In genomic region chr5:181221105-181221791, GRCh38 we compare ENCODE assay signal across 8 cellular contexts. TPM values are rescaled to one million over a fixed set of nuclear protein-coding genes. Genes with fewer than 3 reads are reported as not detected.
DNase-seq lines count a peak whose midpoint lies in the region.

No MANE protein-coding gene starts in this region.

- peaks cover 11% of the 10 kb centered on the region for H3K36me3 ChIP-seq in mesodermal cell (ENCODE audit: control insufficient read depth, insufficient read depth, low read length)

- DNase-seq in stimulated activated CD4-positive, alpha-beta T cell treated with anti-CD3 and anti-CD28 coated beads, Interleukin-4, amount 100 ng/mL, for 1 hour: peak; percentile 37
- DNase-seq in stimulated activated CD4-positive, alpha-beta T cell treated with anti-CD3 and anti-CD28 coated beads, Interleukin-1b, Interleukin-23, amount 100 ng/mL, for 48 hours: no peak
- peak; percentile 72 for DNase-seq in activated naive CD8-positive, alpha-beta T cell treated with anti-CD3 and anti-CD28 coated beads for 36 hours
- DNase-seq in putamen (ENCODE audit: low spot score) (no peak), NCI-H774 (lab: John Stamatoyannopoulos, UW) (no peak), DMS153 treated with DMSO at 0.1 percent for 48 hours (lab: John Stamatoyannopoulos, UW; ENCODE audit: unreplicated experiment) (no peak), NK-92 (lab: John Stamatoyannopoulos, UW; ENCODE audit: unreplicated experiment) (no peak)

- H3K4me3 ChIP-seq in mesodermal cell (ENCODE audit: extremely low read depth, insufficient read depth, low read length, poor library complexity, severe bottlenecking): peak overlapping the region; percentile 73

- no peaks in the 10 kb centered on the region for H3K4me1 ChIP-seq in mesodermal cell (ENCODE audit: control insufficient read depth, insufficient read depth, low read length, poor library complexity, severe bottlenecking)

- 75 to 76% methylated on average over 15 to 24 of the region's 27 CpGs for WGBS in mesodermal cell (ENCODE audit: insufficient coverage in 2 of 2), 2 experiments

- H3K27ac ChIP-seq in mesodermal cell (ENCODE audit: low read depth, low read length, severe bottlenecking): peak overlapping the region; percentile 97

- H3K27me3 Mint-ChIP-seq in activated naive CD8-positive, alpha-beta T cell treated with anti-CD3 and anti-CD28 coated beads for 36 hours: peaks cover 20% of the 10 kb centered on the region

- H3K36me3 Mint-ChIP-seq in activated naive CD8-positive, alpha-beta T cell treated with anti-CD3 and anti-CD28 coated beads for 36 hours: peaks cover 21% of the 10 kb centered on the region

- H3K4me1 Mint-ChIP-seq in activated naive CD8-positive, alpha-beta T cell treated with anti-CD3 and anti-CD28 coated beads for 36 hours: peaks cover 46% of the 10 kb centered on the region

- H3K27ac Mint-ChIP-seq in activated naive CD8-positive, alpha-beta T cell treated with anti-CD3 and anti-CD28 coated beads for 36 hours: peak overlapping the region; percentile 98

- H3K9me3 Mint-ChIP-seq in activated naive CD8-positive, alpha-beta T cell treated with anti-CD3 and anti-CD28 coated beads for 36 hours: peaks cover 2% of the 10 kb centered on the region

- no peaks in the 10 kb centered on the region for H3K9me3 ChIP-seq in mesodermal cell (ENCODE audit: control insufficient read depth, low read length)

- H3K4me3 Mint-ChIP-seq in activated naive CD8-positive, alpha-beta T cell treated with anti-CD3 and anti-CD28 coated beads for 36 hours: peak overlapping the region; percentile 100

RNA-seq across cellular contexts. Expression of gene TRIM41, which starts 1.8 kb away (rescaled TPM):
- total RNA-seq in activated naive CD8-positive, alpha-beta T cell treated with anti-CD3 and anti-CD28 coated beads for 36 hours: 10 to 100 TPM; 34.2 to 37.6 TPM
- polyA plus RNA-seq in mesodermal cell (2013, experiment 1 of 2): 16.0 TPM
- 16.1 TPM for polyA plus RNA-seq in mesodermal cell (2013, experiment 2 of 2)

RNA-seq across cellular contexts. Expression of gene TRIM7, which starts 16.3 kb away (rescaled TPM):
- total RNA-seq in activated naive CD8-positive, alpha-beta T cell treated with anti-CD3 and anti-CD28 coated beads for 36 hours: under 1 TPM; 0.62 to 0.68 TPM
- polyA plus RNA-seq in mesodermal cell (2013, experiment 1 of 2): 0.37 TPM
- not detected for polyA plus RNA-seq in mesodermal cell (2013, experiment 2 of 2)

RNA-seq across cellular contexts. Expression of gene RACK1, which starts 22.5 kb away (rescaled TPM):
- 1,000 to 10,000 TPM; 2,517 to 2,594 TPM for total RNA-seq in activated naive CD8-positive, alpha-beta T cell treated with anti-CD3 and anti-CD28 coated beads for 36 hours
- polyA plus RNA-seq in mesodermal cell (2013, experiment 1 of 2): 2,439 TPM
- 2,115 TPM for polyA plus RNA-seq in mesodermal cell (2013, experiment 2 of 2)

RNA-seq across cellular contexts. Expression of gene TRIM52, which starts 39.7 kb away (rescaled TPM):
- 10 to 100 TPM in 1 of 2 experiments, 1 to 10 TPM in 1; 9.6 to 11.2 TPM for total RNA-seq in activated naive CD8-positive, alpha-beta T cell treated with anti-CD3 and anti-CD28 coated beads for 36 hours
- 3.9 TPM for polyA plus RNA-seq in mesodermal cell (2013, experiment 1 of 2)
- 3.8 TPM for polyA plus RNA-seq in mesodermal cell (2013, experiment 2 of 2)

Comparison
In these comparisons a context has a peak if more than half of its experiments do, and no peak if none do; other contexts are left out.
1. DNase-seq: peak in stimulated activated CD4-positive, alpha-beta T cell treated with anti-CD3 and anti-CD28 coated beads, Interleukin-4, amount 100 ng/mL, for 1 hour (single experiment) and activated naive CD8-positive, alpha-beta T cell treated with anti-CD3 and anti-CD28 coated beads for 36 hours (single experiment); none in stimulated activated CD4-positive, alpha-beta T cell treated with anti-CD3 and anti-CD28 coated beads, Interleukin-1b, Interleukin-23, amount 100 ng/mL, for 48 hours (single experiment), putamen (single experiment), NCI-H774 (single experiment), DMS153 treated with DMSO at 0.1 percent for 48 hours (single experiment) and NK-92 (single experiment).